10 cellular contexts compared by ENCODE assay signal in genomic region chr1:68174173-68175113, GRCh38. TPM values are rescaled to one million over a fixed set of nuclear protein-coding genes. Genes with fewer than 3 reads are reported as not detected.
A peak's percentile ranks its signal among the peaks of the same experiment; 100 is the strongest.
DNase-seq lines count a peak whose midpoint lies in the region; ATAC-seq, FAIRE-seq and TF ChIP-seq lines count a peak whose summit lies in the region.
"Had no signal": no experiment of that assay in that cellular context is flagged by ENCODE, and none has a peak within 500 bp of the region (broad histone marks: within the 10 kb centered on the region; RNA-seq: fewer than 3 reads in every experiment).

No MANE protein-coding gene starts in this region.

- POLR2A ChIA-PET in HepG2 (lab: Yijun Ruan, JAX), result no interaction called here

- peak overlapping the region; percentile 3 to 51 for H3K18ac ChIP-seq in mesenchymal stem cell (ENCODE audit: low read depth in 1 of 2, low read length in 2 of 2)

- DNase-seq in HepG2 (ENCODE audit: low spot score) (no peak), mesenchymal stem cell (peak; percentile 91), urothelium cell line (ENCODE audit: low spot score) (peak; percentile 63), AML-193 (lab: John Stamatoyannopoulos, UW) (no peak), GM12892 (ENCODE audit: insufficient read length) (no peak)
- DNase-seq in activated naive CD4-positive, alpha-beta T cell (lab: John Stamatoyannopoulos, UW), result no peak

- H3K4me1 ChIP-seq in liver (ENCODE audit: control insufficient read depth in 4 of 4, insufficient read depth in 4 of 4, low read length in 3 of 4) (peaks cover 1 to 15% (median 11%) of the 10 kb centered on the region in 4 donors), HepG2 (ENCODE audit: insufficient read depth, low read length) (no peaks in the 10 kb centered on the region), mesenchymal stem cell (ENCODE audit: control insufficient read depth, insufficient read depth, low read depth, low read length) (peaks cover 13% of the 10 kb centered on the region)

- no peak overlapping the region for H4K8ac ChIP-seq in mesenchymal stem cell (ENCODE audit: low read length)

- TF ChIP-seq POLR2A in HepG2 (IDR thresholded peaks at IDR 0.05; ENCODE audit: insufficient read depth in 1 of 2, low read depth in 2 of 2, low read length in 2 of 2), result no peak
- TF ChIP-seq POLR2A in GM12892 (IDR thresholded peaks at IDR 0.05; ENCODE audit: low read depth, low read length), result no peak

- no peak for TF ChIP-seq EP300 in HepG2 (IDR thresholded peaks at IDR 0.05; ENCODE audit: low read depth in 2 of 2, low read length in 2 of 2)
- TF ChIP-seq EP300 in HepG2 (CRISPR knock-in tag; IDR thresholded peaks at IDR 0.05; ENCODE audit: borderline replicate concordance), result no peak

- peaks cover 5% of the 10 kb centered on the region for H3K79me1 ChIP-seq in mesenchymal stem cell (replicated peaks; ENCODE audit: low read length, poor library complexity, severe bottlenecking)

- no TSS peak for BruUV-seq in HepG2 (replicated peaks; lab: Mats Ljungman, UMichigan)

- FAIRE-seq in HepG2 (lab: Jason Lieb, UNC) (no peak), urothelium cell line (lab: Jason Lieb, UNC) (peak; percentile 74), GM12892 (lab: Jason Lieb, UNC) (no peak)

- no peak for ATAC-seq in HepG2

- 69% methylated on average over 12 of the region's 12 CpGs for WGBS in liver
- 39% methylated on average over 9 of the region's 12 CpGs for WGBS in HepG2 (ENCODE audit: low lambda C conversion rate)
- 59% methylated on average over 11 of the region's 12 CpGs for WGBS in mesenchymal stem cell

- H4K20me1 ChIP-seq in HepG2 (ENCODE audit: insufficient read depth, low read length), result no peaks in the 10 kb centered on the region

- H3K79me2 ChIP-seq in HepG2 (ENCODE audit: insufficient read depth, low read length), result no peaks in the 10 kb centered on the region

- H3K4me3 ChIP-seq in liver (ENCODE audit: low read depth in 1 of 3, low read length in 3 of 3) (no peak overlapping the region), HepG2 (replicated peaks in 1 of 3; ENCODE audit: insufficient read depth in 1 of 3, low read depth in 2 of 3, low read length in 3 of 3) (no peak overlapping the region), mesenchymal stem cell (ENCODE audit: insufficient read depth in 1 of 2, low read depth in 1 of 2, low read length in 2 of 2) (peak overlapping the region in 1 of 2 experiments; percentile 50)

- no peaks in the 10 kb centered on the region for H3K27me3 ChIP-seq in liver (ENCODE audit: control insufficient read depth in 4 of 4, insufficient read depth in 4 of 4, low read length in 3 of 4)
- H3K27me3 ChIP-seq in HepG2 (ENCODE audit: control insufficient read depth in 1 of 2, insufficient read depth in 2 of 2, low read length in 2 of 2), result no peaks in the 10 kb centered on the region
- no peaks in the 10 kb centered on the region for H3K27me3 ChIP-seq in mesenchymal stem cell (ENCODE audit: control insufficient read depth in 1 of 2, insufficient read depth in 1 of 2, low read length in 2 of 2)

- no peak overlapping the region for H3K23ac ChIP-seq in mesenchymal stem cell (ENCODE audit: low read length in 2 of 2)

- H3K9me3 ChIP-seq in liver (ENCODE audit: control insufficient read depth in 4 of 4, low read length in 3 of 4), result no peaks in the 10 kb centered on the region
- H3K9me3 ChIP-seq in HepG2 (ENCODE audit: low read length), result no peaks in the 10 kb centered on the region
- H3K9me3 ChIP-seq in mesenchymal stem cell (ENCODE audit: control insufficient read depth, low read length), result no peaks in the 10 kb centered on the region

- H2AFZ ChIP-seq in HepG2 (ENCODE audit: low read length) (no peak overlapping the region), mesenchymal stem cell (ENCODE audit: low read depth, low read length) (no peak overlapping the region)

- peak overlapping the region; percentile 66 for H2AK5ac ChIP-seq in mesenchymal stem cell (ENCODE audit: low read length, severe bottlenecking)

- intact Hi-C loops in HepG2 (cut with micrococcal nuclease; ENCODE audit: unreplicated experiment), result no loop called here

- peak overlapping the region in 1 of 2 experiments; percentile 15 for H2BK12ac ChIP-seq in mesenchymal stem cell (ENCODE audit: low read length in 2 of 2)

- no peak overlapping the region for H2BK120ac ChIP-seq in mesenchymal stem cell (ENCODE audit: low read depth, low read length)

- CTCF ChIA-PET in HepG2 (lab: Yijun Ruan, JAX; ENCODE audit: low intra/inter-chr PET ratio, low total read pairs), result no interaction called here

- peak overlapping the region; percentile 20 for H4K91ac ChIP-seq in mesenchymal stem cell (ENCODE audit: low read length)

- H3K27ac ChIP-seq in liver (ENCODE audit: low read depth in 1 of 2, low read length in 2 of 2) (no peak overlapping the region), HepG2 (ENCODE audit: extremely low read length, insufficient read depth, low read length) (no peak overlapping the region), cingulate gyrus (ENCODE audit: low read depth, low read length) (peak overlapping the region; percentile 42), mesenchymal stem cell (ENCODE audit: low read length, poor library complexity, severe bottlenecking) (peak overlapping the region; percentile 92)
- H3K27ac ChIP-seq: C4-2B had no signal

- peak overlapping the region; percentile 83 for H2BK5ac ChIP-seq in mesenchymal stem cell (ENCODE audit: low read depth, low read length, poor library complexity, severe bottlenecking)

- TF ChIP-seq CTCF in liver (IDR thresholded peaks at IDR 0.05; ENCODE audit: low read depth, low read length, missing input control), result no peak
- TF ChIP-seq CTCF in HepG2 (CRISPR knock-in tag; IDR thresholded peaks at IDR 0.05), result no peak

- no peaks in the 10 kb centered on the region for H3K36me3 ChIP-seq in liver (ENCODE audit: control insufficient read depth in 4 of 4, insufficient read depth in 3 of 4, low read depth in 1 of 4, low read length in 3 of 4)
- no peaks in the 10 kb centered on the region for H3K36me3 ChIP-seq in HepG2 (replicated peaks in 1 of 2; ENCODE audit: control insufficient read depth in 1 of 2, insufficient read depth in 2 of 2, low read length in 2 of 2)
- peaks cover 3% of the 10 kb centered on the region in 2 experiments for H3K36me3 ChIP-seq in mesenchymal stem cell (ENCODE audit: control insufficient read depth in 1 of 2, insufficient read depth in 2 of 2, low read depth in 1 of 2, low read length in 2 of 2)

- peak overlapping the region in 1 of 2 experiments; percentile 13 for H3K4ac ChIP-seq in mesenchymal stem cell (ENCODE audit: low read depth in 1 of 2, low read length in 2 of 2)

- H3K4me2 ChIP-seq in HepG2 (ENCODE audit: low read depth, low read length), result no peak overlapping the region
- no peak overlapping the region for H3K4me2 ChIP-seq in mesenchymal stem cell (ENCODE audit: low read length, poor library complexity, severe bottlenecking)

- H3K9ac ChIP-seq in liver (ENCODE audit: low read depth in 1 of 2, low read length in 2 of 2) (no peak overlapping the region), HepG2 (ENCODE audit: insufficient read depth, low read depth, low read length) (no peak overlapping the region), mesenchymal stem cell (ENCODE audit: low read length) (peak overlapping the region; percentile 71)

- no peak overlapping the region for H2BK15ac ChIP-seq in mesenchymal stem cell (ENCODE audit: low read depth, poor library complexity, severe bottlenecking)

- in situ Hi-C loops in HepG2 (cut with HindIII; ENCODE audit: extremely low pct_ligation_motif_present, low pct_unique_long_range_greater_than_20kb), result no loop called here

- TF ChIP-seq RAD21 in liver (IDR thresholded peaks at IDR 0.05) (no peak), HepG2 (CRISPR knock-in tag; IDR thresholded peaks at IDR 0.05) (no peak)

- peak overlapping the region in 1 of 2 experiments; percentile 37 for H3K14ac ChIP-seq in mesenchymal stem cell (ENCODE audit: low read length in 2 of 2)

TF ChIP-seq in liver, 16 proteins besides CTCF, POLR2A, EP300 and RAD21:
- no peak for TF ChIP-seq HNF4G (IDR thresholded peaks at IDR 0.05)
- peak; percentile 54 for TF ChIP-seq NR2F2 (IDR thresholded peaks at IDR 0.05)
TF ChIP-seq in liver: peak in this region for 1.

TF ChIP-seq in HepG2, 621 proteins besides CTCF, POLR2A, EP300 and RAD21 (continues in another document):
- TF ChIP-seq AKAP8 (CRISPR knock-in tag; IDR thresholded peaks at IDR 0.05) (no peak), ATF1 (CRISPR knock-in tag; IDR thresholded peaks at IDR 0.05) (no peak)

RNA-seq across cellular contexts. Expression of gene WLS, which starts 57.9 kb away (rescaled TPM):
- total RNA-seq in liver (10 to 100 TPM in 1 of 2 donors, 1 to 10 TPM in 1; 3.2 to 12.5 TPM), HepG2 (2016; rRNA removed; fragmentation: Illumina TruSeq; extraction: Trizol) (not detected in 2 replicates)
- polyA plus RNA-seq in liver (10 to 100 TPM in 1 of 2 donors, 1 to 10 TPM in 1; 4.6 to 10.9 TPM), HepG2 (2011; rRNA removed) (0.20 TPM in 1 of 2 replicates, not detected in the other)
- total RNA-seq in HepG2 (2016; cell fraction: cytosol; rRNA removed; fragmentation: Illumina TruSeq; extraction: Trizol; ENCODE audit: low read depth), result not detected in 2 replicates
- total RNA-seq in HepG2 (2016; cell fraction: insoluble cytoplasmic fraction; rRNA removed; fragmentation: Illumina TruSeq; extraction: Trizol), result not detected in 2 replicates
- not detected in 2 replicates for total RNA-seq in HepG2 (2016; cell fraction: membrane; rRNA removed; fragmentation: Illumina TruSeq; extraction: Trizol)
- total RNA-seq in HepG2 (2016; cell fraction: nucleus; rRNA removed; fragmentation: Illumina TruSeq; extraction: Trizol), result not detected in 2 replicates
- polyA plus RNA-seq in HepG2 (2011; cell fraction: cytosol; rRNA removed), result 0.08 TPM in 1 of 2 replicates, not detected in the other
- not detected in 2 replicates for polyA plus RNA-seq in HepG2 (2011; cell fraction: nucleus; rRNA removed)
- 0.05 TPM in 1 of 2 replicates, not detected in the other for polyA plus RNA-seq in HepG2 (2012)
- polyA plus RNA-seq in HepG2 (2016; cell fraction: cytosol; fragmentation: Illumina TruSeq; extraction: Trizol; ENCODE audit: low read depth), result not detected in 2 replicates
- polyA plus RNA-seq in HepG2 (2016; cell fraction: insoluble cytoplasmic fraction; fragmentation: Illumina TruSeq; extraction: Trizol; ENCODE audit: low read depth), result not detected in 2 replicates
- polyA plus RNA-seq in HepG2 (2016; cell fraction: membrane; fragmentation: Illumina TruSeq; extraction: Trizol; ENCODE audit: low read depth), result not detected in 2 replicates
- not detected in 2 replicates for polyA plus RNA-seq in HepG2 (2016; cell fraction: nucleus; fragmentation: Illumina TruSeq; extraction: Trizol; ENCODE audit: insufficient read depth, low read depth)
- 99.6 TPM in 1 of 2 replicates, not detected in the other for polyA minus RNA-seq in HepG2 (2011; rRNA and poly(A)+ RNA removed; ENCODE audit: low replicate concordance)
- polyA minus RNA-seq in HepG2 (2011; cell fraction: cytosol; rRNA and poly(A)+ RNA removed), result 0.88 and 0.99 TPM in 2 replicates
- 0.77 TPM in 1 of 2 replicates, not detected in the other for polyA minus RNA-seq in HepG2 (2011; cell fraction: nucleus; rRNA and poly(A)+ RNA removed)
- polyA plus RNA-seq in mesenchymal stem cell (2013, experiment 1 of 2), result 349 TPM
- 359 TPM for polyA plus RNA-seq in mesenchymal stem cell (2013, experiment 2 of 2)
- polyA plus RNA-seq in GM12892 (2012; ENCODE audit: missing spikeins), result not detected
- total RNA-seq: T-helper 1 cell treated with Interleukin-12 subunit alpha and Interleukin-12 subunit beta and Interleukin-4 antibody, amounts not matched to agents 30 ng/mL and 1 ng/mL, for 36 hours had no signal

Comparison
In these comparisons a context has a peak if more than half of its experiments do, and no peak if none do; other contexts are left out.
1. H3K27ac ChIP-seq: peak in cingulate gyrus (single experiment) and mesenchymal stem cell (single experiment); none in liver (0 of 2) and HepG2 (single experiment).
2. DNase-seq: peak in mesenchymal stem cell (single experiment) and urothelium cell line (single experiment); none in HepG2 (single experiment), AML-193 (0 of 2), activated naive CD4-positive, alpha-beta T cell (0 of 4) and GM12892 (single experiment).